Comparison of ENCODE assay signal across 9 cellular contexts in the genomic region with DNA sequence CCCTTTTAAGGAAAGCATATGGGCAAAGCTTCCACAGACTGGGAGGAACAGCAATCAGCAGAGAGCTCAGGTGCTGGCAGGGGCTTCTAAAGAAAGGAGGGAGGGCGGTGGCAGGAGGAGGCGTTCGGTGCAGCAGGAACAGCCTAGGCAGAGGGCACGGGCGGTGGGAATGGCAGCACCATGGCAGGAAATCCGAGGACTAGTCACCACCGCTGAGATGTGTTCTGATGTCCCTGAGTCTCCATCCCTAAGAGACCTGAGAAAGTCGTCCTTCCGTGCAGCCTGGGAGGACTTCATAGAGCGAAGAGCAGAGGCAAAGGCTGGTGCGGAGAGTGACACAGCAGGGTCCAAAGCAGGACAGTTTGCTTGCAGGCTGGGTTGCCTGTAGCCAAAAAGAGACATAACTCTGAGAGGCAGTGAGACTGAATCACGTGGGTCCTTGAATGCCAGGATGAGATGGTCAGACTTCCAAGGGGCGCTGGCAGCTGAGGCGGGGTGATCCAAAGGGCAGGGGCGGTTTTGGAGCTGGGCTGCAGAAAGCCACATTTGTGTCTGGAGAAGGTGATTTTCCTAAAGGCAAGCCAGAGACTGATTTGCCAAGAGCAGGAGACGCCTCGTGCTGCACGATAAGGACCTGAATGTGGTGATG. TPM values are rescaled to one million over a fixed set of nuclear protein-coding genes. Genes with fewer than 3 reads are reported as not detected.
DNase-seq lines count a peak whose midpoint lies in the region; ATAC-seq and TF ChIP-seq lines count a peak whose summit lies in the region.
"Had no signal": no experiment of that assay in that cellular context is flagged by ENCODE, and none has a peak within 500 bp of the region (broad histone marks: within the 10 kb centered on the region; RNA-seq: fewer than 3 reads in every experiment).

No MANE protein-coding gene starts in this region.

- H3K9me3 ChIP-seq in CD8-positive, alpha-beta T cell (ENCODE audit: low read length), result no peaks in the 10 kb centered on the region
- H3K9me3 ChIP-seq in duodenal mucosa (ENCODE audit: control insufficient read depth in 1 of 2, low read length in 2 of 2), result no peaks in the 10 kb centered on the region

- no peak for ATAC-seq in CD8-positive, alpha-beta T cell
- no peak for ATAC-seq in HG03571 (IDR thresholded peaks at IDR 0.05; ENCODE audit: unreplicated experiment)

- no peaks in the 10 kb centered on the region for H3K27me3 Mint-ChIP-seq in CD8-positive, alpha-beta T cell (ENCODE audit: low read depth)
- peaks cover 9% of the 10 kb centered on the region for H3K27me3 Mint-ChIP-seq in osteocyte (ENCODE audit: unreplicated experiment)

- H3K4me1 ChIP-seq in CD8-positive, alpha-beta T cell (ENCODE audit: insufficient read depth, low read length), result peaks cover 13% of the 10 kb centered on the region
- peaks cover 19 to 20% of the 10 kb centered on the region in 2 donors for H3K4me1 ChIP-seq in duodenal mucosa (ENCODE audit: control insufficient read depth in 1 of 2, insufficient read depth in 2 of 2, low read length in 2 of 2)

- H3K27ac Mint-ChIP-seq in CD8-positive, alpha-beta T cell, result peak overlapping the region; percentile 80
- peak overlapping the region; percentile 12 for H3K27ac Mint-ChIP-seq in osteocyte (ENCODE audit: unreplicated experiment)

- POLR2A ChIA-PET in CD8-positive, alpha-beta T cell (lab: Charles Lee), result interaction anchor here (0.6 to 5.6 kb wide), 6 partner anchors 10 to 184 kb away, joined by 3 to 56 read pairs (median 4); no protein-coding TSS in a partner anchor

- H3K36me3 Mint-ChIP-seq in CD8-positive, alpha-beta T cell, result no peaks in the 10 kb centered on the region
- H3K36me3 Mint-ChIP-seq in osteocyte (ENCODE audit: unreplicated experiment), result no peaks in the 10 kb centered on the region

- CTCF ChIA-PET in CD8-positive, alpha-beta T cell (lab: Charles Lee), result interaction anchor here (6.0 to 8.4 kb wide), 2 partner anchors 10 to 185 kb away, joined by 61 to 118 read pairs; no protein-coding TSS in a partner anchor

- intact Hi-C loops in CD8-positive, alpha-beta T cell (cut with DNase I, micrococcal nuclease), result loop anchor here (5.0 to 10.0 kb wide), 2 partner anchors 35 to 312 kb away; no protein-coding TSS in a partner anchor

- no peak for DNase-seq in CD8-positive, alpha-beta T cell
- DNase-seq in HT1080 (ENCODE audit: low read depth) (peak; percentile 27), osteocyte (ENCODE audit: extremely low spot score, unreplicated experiment) (peak; percentile 69), UCSD-AML1 (lab: John Stamatoyannopoulos, UW; ENCODE audit: unreplicated experiment) (no peak), foreskin melanocyte (no peak)
- no peak for DNase-seq in stimulated activated CD4-positive, alpha-beta T cell treated with anti-CD3 and anti-CD28 coated beads, Interleukin-2, amount 100 ng/mL, for 48 hours
- DNase-seq: activated CD4-positive, CD25-positive, alpha-beta regulatory T cell had no signal

- TF ChIP-seq CTCF in CD8-positive, alpha-beta T cell (IDR thresholded peaks at IDR 0.05), result no peak
- TF ChIP-seq CTCF in osteocyte (IDR thresholded peaks at IDR 0.05), result no peak

- H3K36me3 ChIP-seq in CD8-positive, alpha-beta T cell (ENCODE audit: insufficient read depth, low read length), result no peaks in the 10 kb centered on the region
- no peaks in the 10 kb centered on the region for H3K36me3 ChIP-seq in duodenal mucosa (ENCODE audit: control insufficient read depth in 1 of 2, insufficient read depth in 2 of 2, low read length in 2 of 2)

- H3K4me1 Mint-ChIP-seq in CD8-positive, alpha-beta T cell (ENCODE audit: low read depth), result peaks cover 23% of the 10 kb centered on the region
- peaks cover 27% of the 10 kb centered on the region for H3K4me1 Mint-ChIP-seq in osteocyte (ENCODE audit: unreplicated experiment)

- H3K27ac ChIP-seq in CD8-positive, alpha-beta T cell (ENCODE audit: low read depth, low read length), result no peak overlapping the region
- H3K27ac ChIP-seq in duodenal mucosa (ENCODE audit: low read depth, low read length), result no peak overlapping the region

- H3K9me3 Mint-ChIP-seq in CD8-positive, alpha-beta T cell, result no peaks in the 10 kb centered on the region
- H3K9me3 Mint-ChIP-seq in osteocyte (ENCODE audit: unreplicated experiment), result no peaks in the 10 kb centered on the region

- no peak overlapping the region for H3K4me3 ChIP-seq in CD8-positive, alpha-beta T cell (ENCODE audit: low read depth, low read length)
- H3K4me3 ChIP-seq in duodenal mucosa (ENCODE audit: low read depth in 1 of 2, low read length in 2 of 2), result peak overlapping the region; percentile 30 to 80

- no peaks in the 10 kb centered on the region for H3K27me3 ChIP-seq in CD8-positive, alpha-beta T cell (ENCODE audit: insufficient read depth, low read length)
- no peaks in the 10 kb centered on the region for H3K27me3 ChIP-seq in duodenal mucosa (ENCODE audit: control insufficient read depth in 1 of 2, insufficient read depth in 2 of 2, low read length in 2 of 2)

- H3K9ac ChIP-seq in duodenal mucosa (ENCODE audit: low read depth in 1 of 2, low read length in 2 of 2), result peak overlapping the region; percentile 20 to 77

- H3K4me3 Mint-ChIP-seq in CD8-positive, alpha-beta T cell, result peak overlapping the region; percentile 76
- no peak overlapping the region for H3K4me3 Mint-ChIP-seq in osteocyte (ENCODE audit: unreplicated experiment)

RNA-seq across cellular contexts. Expression of a gene that starts 35.8 kb away (rescaled TPM):
- total RNA-seq in CD8-positive, alpha-beta T cell, result not detected
- total RNA-seq in HT1080 (2014; rRNA removed; shearing (Covaris generic)), result 2.6 and 5.4 TPM in 2 replicates
- 1.5 and 1.9 TPM in 2 replicates for polyA plus RNA-seq in HT1080 (2015; cell fraction: cytosol; rRNA removed)
- 2.1 and 2.3 TPM in 2 replicates for polyA plus RNA-seq in HT1080 (2015; cell fraction: nucleus; rRNA removed)
- total RNA-seq in osteocyte, result 0.11 TPM in 1 of 2 replicates, not detected in the other

Comparison
In these comparisons a context has a peak if more than half of its experiments do, and no peak if none do; other contexts are left out.
1. DNase-seq: peak in HT1080 (single experiment) and osteocyte (single experiment); none in CD8-positive, alpha-beta T cell (0 of 7), UCSD-AML1 (single experiment), foreskin melanocyte (single experiment) and stimulated activated CD4-positive, alpha-beta T cell treated with anti-CD3 and anti-CD28 coated beads, Interleukin-2, amount 100 ng/mL, for 48 hours (0 of 2).